ENCODE assay signal across 8 cellular contexts in genomic region chr1:32179193-32179442, GRCh38. TPM values are rescaled to one million over a fixed set of nuclear protein-coding genes. Genes with fewer than 3 reads are reported as not detected.
DNase-seq lines count a peak whose midpoint lies in the region; ATAC-seq and TF ChIP-seq lines count a peak whose summit lies in the region.

No MANE protein-coding gene starts in this region.

- H3K27ac Mint-ChIP-seq in CD8-positive, alpha-beta memory T cell: peak overlapping the region; percentile 91 to 98 (median 94)
- peak overlapping the region; percentile 98 to 99 (median 98) for H3K27ac Mint-ChIP-seq in nephron

- H3K36me3 Mint-ChIP-seq in CD8-positive, alpha-beta memory T cell: peaks cover 0 to 38% (median 5%) of the 10 kb centered on the region in 3 donors
- H3K36me3 Mint-ChIP-seq in nephron (ENCODE audit: low read depth): peaks cover 39% of the 10 kb centered on the region

- POLR2A ChIA-PET in CD8-positive, alpha-beta memory T cell (lab: Charles Lee): interaction anchor here (0.7 to 2.7 kb wide), 11 partner anchors 17 to 215 kb away, joined by 3 to 17 read pairs (median 7); partner anchors contain the start of genes BSDC1, CCDC28B, KPNA6 and MARCKSL1

- peak overlapping the region; percentile 74 for H3K4me3 ChIP-seq in CD8-positive, alpha-beta memory T cell (ENCODE audit: low read length)
- H3K4me3 ChIP-seq in Karpas-422 (ENCODE audit: low read length): peak overlapping the region; percentile 84
- H3K4me3 ChIP-seq in duodenal mucosa (ENCODE audit: low read depth in 1 of 2, low read length in 2 of 2): peak overlapping the region; percentile 73 to 78

- peaks cover 31 to 46% (median 41%) of the 10 kb centered on the region in 3 donors for H3K4me1 Mint-ChIP-seq in CD8-positive, alpha-beta memory T cell
- peaks cover 22% of the 10 kb centered on the region for H3K4me1 Mint-ChIP-seq in nephron

- H3K27ac ChIP-seq in CD8-positive, alpha-beta memory T cell (ENCODE audit: low read depth, low read length): peak overlapping the region; percentile 88
- peak overlapping the region; percentile 65 for H3K27ac ChIP-seq in Karpas-422 (ENCODE audit: low read length)
- H3K27ac ChIP-seq in duodenal mucosa (ENCODE audit: low read depth, low read length): peak overlapping the region; percentile 92

- H3K4me3 Mint-ChIP-seq in CD8-positive, alpha-beta memory T cell: peak overlapping the region; percentile 86 to 99 (median 91)
- peak overlapping the region; percentile 93 to 96 (median 93) for H3K4me3 Mint-ChIP-seq in nephron

- peak overlapping the region; percentile 64; the same call in 1 of the 2 replicates for H2AFZ ChIP-seq in Karpas-422 (ENCODE audit: low read length)

- no peaks in the 10 kb centered on the region for H3K27me3 Mint-ChIP-seq in CD8-positive, alpha-beta memory T cell
- H3K27me3 Mint-ChIP-seq in nephron (ENCODE audit: low read depth): no peaks in the 10 kb centered on the region

- H4K20me1 ChIP-seq in Karpas-422 (ENCODE audit: insufficient read depth, low read depth, low read length): peaks cover 2% of the 10 kb centered on the region; the same call in 1 of the 2 replicates

- no peaks in the 10 kb centered on the region for H3K9me3 Mint-ChIP-seq in CD8-positive, alpha-beta memory T cell
- no peaks in the 10 kb centered on the region for H3K9me3 Mint-ChIP-seq in nephron

- H3K4me1 ChIP-seq in CD8-positive, alpha-beta memory T cell (ENCODE audit: insufficient read depth, low read length): peaks cover 28% of the 10 kb centered on the region
- H3K4me1 ChIP-seq in Karpas-422 (ENCODE audit: low read length): peaks cover 29% of the 10 kb centered on the region
- peaks cover 24 to 26% of the 10 kb centered on the region in 2 donors for H3K4me1 ChIP-seq in duodenal mucosa (ENCODE audit: control insufficient read depth in 1 of 2, insufficient read depth in 2 of 2, low read length in 2 of 2)

- H3K9me2 ChIP-seq in Karpas-422 (replicated peaks; ENCODE audit: insufficient read depth, low read length): no peaks in the 10 kb centered on the region

- no peak for TF ChIP-seq CTCF in nephron (IDR thresholded peaks at IDR 0.05; ENCODE audit: unreplicated experiment in 3 of 3)

- ATAC-seq in GM18517 (IDR thresholded peaks at IDR 0.05; ENCODE audit: unreplicated experiment): no peak

- H3K79me2 ChIP-seq in Karpas-422 (ENCODE audit: low read length): peaks cover 37% of the 10 kb centered on the region

- CTCF ChIA-PET in CD8-positive, alpha-beta memory T cell (lab: Charles Lee): interaction anchor here (0.8 to 1.7 kb wide), 4 partner anchors 9 to 172 kb away, joined by 3 to 4 read pairs (median 3); no protein-coding TSS in a partner anchor

- H3K9ac ChIP-seq in Karpas-422 (ENCODE audit: low read length) (peak overlapping the region; percentile 84), duodenal mucosa (ENCODE audit: low read depth in 1 of 2, low read length in 2 of 2) (peak overlapping the region; percentile 67 to 89)

- no peaks in the 10 kb centered on the region for H3K9me3 ChIP-seq in CD8-positive, alpha-beta memory T cell (ENCODE audit: low read length)
- H3K9me3 ChIP-seq in Karpas-422 (ENCODE audit: low read length): no peaks in the 10 kb centered on the region
- H3K9me3 ChIP-seq in duodenal mucosa (ENCODE audit: control insufficient read depth in 1 of 2, low read length in 2 of 2): no peaks in the 10 kb centered on the region

- DNase-seq in CD8-positive, alpha-beta memory T cell: no peak
- DNase-seq in Karpas-422 (no peak), putamen (ENCODE audit: low spot score) (no peak), HT-29 (ENCODE audit: low spot score) (no peak), NCI-H2227 treated with DMSO at 0.1 percent for 48 hours (lab: John Stamatoyannopoulos, UW) (no peak)

- H3K27me3 ChIP-seq in CD8-positive, alpha-beta memory T cell (ENCODE audit: insufficient read depth, low read length, poor library complexity, severe bottlenecking): no peaks in the 10 kb centered on the region
- H3K27me3 ChIP-seq in Karpas-422 (ENCODE audit: low read length): no peaks in the 10 kb centered on the region
- H3K27me3 ChIP-seq in duodenal mucosa (ENCODE audit: control insufficient read depth in 1 of 2, insufficient read depth in 2 of 2, low read length in 2 of 2): no peaks in the 10 kb centered on the region

- no peaks in the 10 kb centered on the region for H3K36me3 ChIP-seq in CD8-positive, alpha-beta memory T cell (ENCODE audit: insufficient read depth, low read length)
- H3K36me3 ChIP-seq in Karpas-422 (ENCODE audit: insufficient read depth, low read length) (peaks cover 19% of the 10 kb centered on the region), duodenal mucosa (ENCODE audit: control insufficient read depth in 1 of 2, insufficient read depth in 2 of 2, low read length in 2 of 2) (peaks cover 2 to 11% of the 10 kb centered on the region in 2 donors)

- peak overlapping the region; percentile 96 for H3K4me2 ChIP-seq in Karpas-422 (ENCODE audit: low read depth, low read length, poor library complexity, severe bottlenecking)

RNA-seq across cellular contexts. Expression of gene TXLNA, which starts 0.4 kb away (rescaled TPM):
- 10 to 100 TPM; 99.0 to 99.9 TPM for total RNA-seq in CD8-positive, alpha-beta memory T cell
- polyA plus RNA-seq in CD8-positive, alpha-beta memory T cell: 31.2 TPM
- 33.5 and 40.7 TPM in 2 replicates for total RNA-seq in Karpas-422 (2014; rRNA removed; shearing (Covaris generic); ENCODE audit: low replicate concordance)
- total RNA-seq in HT-29 (2014; rRNA removed; shearing (Covaris generic)): 48.6 and 54.8 TPM in 2 replicates

RNA-seq across cellular contexts. Expression of gene CCDC28B, which starts 21.3 kb away (rescaled TPM):
- 10 to 100 TPM; 20.6 to 21.0 TPM for total RNA-seq in CD8-positive, alpha-beta memory T cell
- 14.7 TPM for polyA plus RNA-seq in CD8-positive, alpha-beta memory T cell
- 35.9 and 78.2 TPM in 2 replicates for total RNA-seq in Karpas-422 (2014; rRNA removed; shearing (Covaris generic); ENCODE audit: low replicate concordance)
- 9.5 and 12.3 TPM in 2 replicates for total RNA-seq in HT-29 (2014; rRNA removed; shearing (Covaris generic))

RNA-seq across cellular contexts. Expression of gene IQCC, which starts 26.4 kb away (rescaled TPM):
- 1 to 10 TPM; 5.6 to 5.7 TPM for total RNA-seq in CD8-positive, alpha-beta memory T cell
- 1.6 TPM for polyA plus RNA-seq in CD8-positive, alpha-beta memory T cell
- total RNA-seq in Karpas-422 (2014; rRNA removed; shearing (Covaris generic); ENCODE audit: low replicate concordance): 1.2 and 3.9 TPM in 2 replicates
- 4.8 and 9.1 TPM in 2 replicates for total RNA-seq in HT-29 (2014; rRNA removed; shearing (Covaris generic))

RNA-seq across cellular contexts. Expression of gene DCDC2B, which starts 29.8 kb away (rescaled TPM):
- total RNA-seq in CD8-positive, alpha-beta memory T cell: under 1 TPM in 1 of 2 experiments, not detected in 1; 0.11 TPM
- 0.13 TPM for polyA plus RNA-seq in CD8-positive, alpha-beta memory T cell
- not detected in 2 replicates for total RNA-seq in Karpas-422 (2014; rRNA removed; shearing (Covaris generic); ENCODE audit: low replicate concordance)
- not detected in 2 replicates for total RNA-seq in HT-29 (2014; rRNA removed; shearing (Covaris generic))

RNA-seq across cellular contexts. Expression of gene TMEM234, which starts 43.0 kb away (rescaled TPM):
- 10 to 100 TPM; 10.9 to 12.2 TPM for total RNA-seq in CD8-positive, alpha-beta memory T cell
- 6.5 TPM for polyA plus RNA-seq in CD8-positive, alpha-beta memory T cell
- 11.2 and 11.6 TPM in 2 replicates for total RNA-seq in Karpas-422 (2014; rRNA removed; shearing (Covaris generic); ENCODE audit: low replicate concordance)
- 21.7 and 25.1 TPM in 2 replicates for total RNA-seq in HT-29 (2014; rRNA removed; shearing (Covaris generic))
